In the genomic region with DNA sequence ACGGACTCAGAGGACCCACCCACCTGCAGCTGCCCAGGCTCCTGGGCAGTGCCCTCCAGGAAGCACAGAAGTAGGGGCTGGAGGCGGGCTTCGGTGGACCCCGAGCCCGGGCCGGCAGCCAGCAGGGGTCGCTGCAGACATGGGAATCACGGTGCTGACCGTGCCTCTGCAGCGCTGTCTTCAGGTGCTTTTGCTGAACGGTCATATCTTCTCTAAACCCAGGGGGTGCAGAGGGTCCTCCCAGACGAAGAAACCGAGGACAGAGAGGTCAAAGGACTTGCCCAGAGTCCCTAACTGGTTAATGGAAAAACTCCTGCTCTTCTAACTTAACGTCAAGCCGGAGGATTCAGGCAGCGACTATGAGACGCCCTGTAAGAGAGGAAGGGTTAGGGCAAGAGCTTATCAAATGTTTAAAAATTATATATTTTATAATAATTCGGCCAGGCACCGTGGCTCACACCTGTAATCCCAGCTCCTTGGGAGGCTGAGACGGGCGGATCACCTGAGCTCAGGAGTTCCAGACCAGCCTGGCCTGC, we compare ENCODE assay signal across 8 cellular contexts. TPM values are rescaled to one million over a fixed set of nuclear protein-coding genes. Genes with fewer than 3 reads are reported as not detected.
DNase-seq lines count a peak whose midpoint lies in the region; ATAC-seq and TF ChIP-seq lines count a peak whose summit lies in the region.

No MANE protein-coding gene starts in this region.

- H3K9ac ChIP-seq in smooth muscle cell (ENCODE audit: low read depth): no peak overlapping the region

- WGBS in smooth muscle cell (ENCODE audit: low lambda C conversion rate): 32% methylated on average over 21 of the region's 21 CpGs

- H3K4me1 ChIP-seq in foreskin keratinocyte (no peaks in the 10 kb centered on the region), smooth muscle cell (ENCODE audit: low read depth) (no peaks in the 10 kb centered on the region)

- no peak for ATAC-seq in foreskin keratinocyte

- TF ChIP-seq CTCF in AG10803 (conservative IDR thresholded peaks at IDR 0.05; ENCODE audit: low read length): peak; percentile 36
- TF ChIP-seq CTCF in GM20000 (IDR thresholded peaks at IDR 0.05; ENCODE audit: extremely low read depth, missing control alignments): peak; percentile 76
- TF ChIP-seq CTCF in foreskin keratinocyte (conservative IDR thresholded peaks at IDR 0.05): peak; percentile 37
- TF ChIP-seq CTCF in smooth muscle cell (IDR thresholded peaks at IDR 0.05; ENCODE audit: borderline replicate concordance, insufficient read depth, poor library complexity, severe bottlenecking): peak; percentile 57

- H4K20me1 ChIP-seq in smooth muscle cell (ENCODE audit: low read depth): no peaks in the 10 kb centered on the region

- no peak overlapping the region for H3K4me2 ChIP-seq in smooth muscle cell

- H3K27ac ChIP-seq in foreskin keratinocyte: no peak overlapping the region
- H3K27ac ChIP-seq in smooth muscle cell (ENCODE audit: low read depth): no peak overlapping the region

- H3F3A ChIP-seq in smooth muscle cell (ENCODE audit: low read depth): no peaks in the 10 kb centered on the region

- H3K79me2 ChIP-seq in smooth muscle cell (ENCODE audit: low read depth): no peaks in the 10 kb centered on the region

- DNase-seq in AG10803 (ENCODE audit: low read depth) (no peak), GM20000 (ENCODE audit: low spot score) (peak; percentile 81), NCI-H146 treated with DMSO at 0.1 percent for 48 hours (lab: John Stamatoyannopoulos, UW; ENCODE audit: unreplicated experiment) (peak; percentile 60), activated T-cell treated with anti-CD3 and anti-CD28 coated beads for 24 hours (ENCODE audit: low read depth) (peak; percentile 52), foreskin keratinocyte (no peak), smooth muscle cell (lab: John Stamatoyannopoulos, UW; ENCODE audit: unreplicated experiment) (no peak), RKO (ENCODE audit: low spot score) (no peak), NCI-H2029 (lab: John Stamatoyannopoulos, UW) (no peak)

- no peaks in the 10 kb centered on the region for H3K36me3 ChIP-seq in smooth muscle cell (ENCODE audit: low read depth)

- peaks cover 11% of the 10 kb centered on the region for H3K27me3 ChIP-seq in foreskin keratinocyte
- peaks cover 11% of the 10 kb centered on the region for H3K27me3 ChIP-seq in smooth muscle cell (ENCODE audit: low read depth)

- H3K9me3 ChIP-seq in smooth muscle cell (replicated peaks; ENCODE audit: low read depth): no peaks in the 10 kb centered on the region

- no peak overlapping the region for H2AFZ ChIP-seq in smooth muscle cell (ENCODE audit: low read depth)

- H3K4me3 ChIP-seq in AG10803 (ENCODE audit: low read length) (no peak overlapping the region), smooth muscle cell (no peak overlapping the region)

RNA-seq across cellular contexts. Expression of a gene that starts 21.5 kb away (rescaled TPM):
- total RNA-seq in foreskin keratinocyte (not detected in 2 replicates), smooth muscle cell (0.09 and 0.36 TPM in 2 replicates)
- polyA plus RNA-seq in foreskin keratinocyte (not detected in 2 replicates), smooth muscle cell (0.25 and 2.3 TPM in 2 replicates)

RNA-seq across cellular contexts. Expression of a gene that starts 36.6 kb away (rescaled TPM):
- total RNA-seq in foreskin keratinocyte (14.5 and 15.3 TPM in 2 replicates), smooth muscle cell (30.5 and 33.3 TPM in 2 replicates)
- polyA plus RNA-seq in foreskin keratinocyte (3.9 and 4.7 TPM in 2 replicates), smooth muscle cell (15.1 and 20.2 TPM in 2 replicates)

RNA-seq across cellular contexts. Expression of a gene that starts 38.5 kb away (rescaled TPM):
- total RNA-seq in foreskin keratinocyte (51.2 and 51.3 TPM in 2 replicates), smooth muscle cell (15.1 and 20.1 TPM in 2 replicates)
- polyA plus RNA-seq in foreskin keratinocyte (56.8 and 68.5 TPM in 2 replicates), smooth muscle cell (40.5 and 44.3 TPM in 2 replicates)

Comparison
In these comparisons a context has a peak if more than half of its experiments do, and no peak if none do; other contexts are left out.
1. DNase-seq: peak in GM20000 (single experiment), NCI-H146 treated with DMSO at 0.1 percent for 48 hours (single experiment) and activated T-cell treated with anti-CD3 and anti-CD28 coated beads for 24 hours (single experiment); none in AG10803 (single experiment), foreskin keratinocyte (0 of 2), smooth muscle cell (single experiment), RKO (single experiment) and NCI-H2029 (single experiment).
2. Peak in every context shown above with its lines, with median percentiles within 50 percentile points of each other: CTCF ChIP-seq.